1 cellular context compared by ENCODE assay signal in the genomic region with DNA sequence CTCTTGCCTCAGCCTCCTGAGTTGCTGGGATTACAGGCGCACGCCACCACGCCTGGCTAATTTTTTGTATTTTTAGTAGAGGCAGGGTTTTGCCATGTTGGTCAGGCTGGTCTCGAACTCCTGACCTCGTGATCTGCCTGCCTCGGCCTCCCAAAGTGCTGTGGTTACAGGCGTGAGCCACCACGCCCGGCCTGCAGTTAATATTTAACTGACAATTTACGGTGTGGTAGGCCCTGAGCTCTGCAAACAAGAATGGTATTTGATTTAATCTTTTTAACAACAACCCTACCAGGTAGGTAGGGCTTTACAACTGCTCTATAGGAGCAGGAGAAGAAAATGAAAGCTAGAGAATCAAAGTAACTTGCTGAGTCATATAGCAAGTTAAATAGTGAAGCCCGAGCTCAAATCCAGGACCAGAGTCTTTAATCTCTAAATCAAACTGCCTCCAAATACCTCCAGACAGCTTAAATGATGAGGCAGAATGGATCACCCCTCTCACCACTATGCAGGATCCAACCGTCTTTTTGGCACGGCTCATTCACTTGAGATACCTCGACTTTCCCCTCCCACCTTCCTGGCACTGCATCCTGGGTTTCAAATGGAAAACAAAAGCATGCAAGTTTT.
TF ChIP-seq lines count a peak whose summit lies in the region.

No MANE protein-coding gene starts in this region.

TF ChIP-seq in HepG2, 621 proteins besides CTCF, POLR2A, EP300 and RAD21 (continued from another document and continues in another):
- TF ChIP-seq ZNF318 (CRISPR knock-in tag; IDR thresholded peaks at IDR 0.05) (no peak), ZNF12 (CRISPR knock-in tag; IDR thresholded peaks at IDR 0.05) (no peak), ZNF382 (CRISPR knock-in tag; IDR thresholded peaks at IDR 0.05; ENCODE audit: borderline replicate concordance) (no peak), ZBTB37 (CRISPR knock-in tag; IDR thresholded peaks at IDR 0.05) (no peak), ZNF136 (CRISPR knock-in tag; IDR thresholded peaks at IDR 0.05; ENCODE audit: low read depth) (no peak), ZNF264 (CRISPR knock-in tag; IDR thresholded peaks at IDR 0.05) (0 out of 2 replicates have a peak, but pooled peaks have one; percentile 26), TGIF2 (CRISPR knock-in tag; IDR thresholded peaks at IDR 0.05) (0 out of 2 replicates have a peak, but pooled peaks have one; percentile 42), RCOR2 (CRISPR knock-in tag; IDR thresholded peaks at IDR 0.05) (peak; percentile 99), ISL2 (CRISPR knock-in tag; IDR thresholded peaks at IDR 0.05) (peak; percentile 46; the same call in 1 of the 2 replicates), SNAPC5 (CRISPR knock-in tag; IDR thresholded peaks at IDR 0.05; ENCODE audit: borderline replicate concordance) (0 out of 2 replicates have a peak, but pooled peaks have one; percentile 47), ZFP82 (CRISPR knock-in tag; IDR thresholded peaks at IDR 0.05; ENCODE audit: borderline replicate concordance) (no peak), GATAD2A (CRISPR knock-in tag; IDR thresholded peaks at IDR 0.05) (peak; percentile 49), FOXA3 (CRISPR knock-in tag; IDR thresholded peaks at IDR 0.05) (peak; percentile 49), ZMYM4 (CRISPR knock-in tag; IDR thresholded peaks at IDR 0.05) (peak; percentile 90), HOMEZ (CRISPR knock-in tag; IDR thresholded peaks at IDR 0.05; ENCODE audit: low read depth) (peak; percentile 46; the same call in 1 of the 2 replicates), EED (CRISPR knock-in tag; IDR thresholded peaks at IDR 0.05) (no peak), ASH2L (IDR thresholded peaks at IDR 0.05; ENCODE audit: insufficient read length, low read depth, low read length) (peak; percentile 52), ZNF530 (CRISPR knock-in tag; IDR thresholded peaks at IDR 0.05; ENCODE audit: low read depth) (no peak), HOXA3 (CRISPR knock-in tag; IDR thresholded peaks at IDR 0.05) (peak; percentile 36; the same call in 1 of the 2 replicates), POGZ (CRISPR knock-in tag; IDR thresholded peaks at IDR 0.05) (peak; percentile 96), ZNF616 (CRISPR knock-in tag; IDR thresholded peaks at IDR 0.05; ENCODE audit: low read depth) (no peak), TARDBP (CRISPR knock-in tag; IDR thresholded peaks at IDR 0.05) (peak; percentile 80), SMYD3 (CRISPR knock-in tag; IDR thresholded peaks at IDR 0.05) (0 out of 2 replicates have a peak, but pooled peaks have one; percentile 63), TEAD3 (CRISPR knock-in tag; optimal IDR thresholded peaks at IDR 0.05; ENCODE audit: borderline replicate concordance) (peak; percentile 62), KDM2A (CRISPR knock-in tag; IDR thresholded peaks at IDR 0.05; ENCODE audit: borderline replicate concordance, low read depth) (peak; percentile 55; the same call in 1 of the 2 replicates), ETV5 (CRISPR knock-in tag; IDR thresholded peaks at IDR 0.05; ENCODE audit: borderline replicate concordance) (no peak), SSRP1 (CRISPR knock-in tag; IDR thresholded peaks at IDR 0.05) (peak; percentile 89; the same call in 1 of the 2 replicates)
- TF ChIP-seq, protein P1, sequence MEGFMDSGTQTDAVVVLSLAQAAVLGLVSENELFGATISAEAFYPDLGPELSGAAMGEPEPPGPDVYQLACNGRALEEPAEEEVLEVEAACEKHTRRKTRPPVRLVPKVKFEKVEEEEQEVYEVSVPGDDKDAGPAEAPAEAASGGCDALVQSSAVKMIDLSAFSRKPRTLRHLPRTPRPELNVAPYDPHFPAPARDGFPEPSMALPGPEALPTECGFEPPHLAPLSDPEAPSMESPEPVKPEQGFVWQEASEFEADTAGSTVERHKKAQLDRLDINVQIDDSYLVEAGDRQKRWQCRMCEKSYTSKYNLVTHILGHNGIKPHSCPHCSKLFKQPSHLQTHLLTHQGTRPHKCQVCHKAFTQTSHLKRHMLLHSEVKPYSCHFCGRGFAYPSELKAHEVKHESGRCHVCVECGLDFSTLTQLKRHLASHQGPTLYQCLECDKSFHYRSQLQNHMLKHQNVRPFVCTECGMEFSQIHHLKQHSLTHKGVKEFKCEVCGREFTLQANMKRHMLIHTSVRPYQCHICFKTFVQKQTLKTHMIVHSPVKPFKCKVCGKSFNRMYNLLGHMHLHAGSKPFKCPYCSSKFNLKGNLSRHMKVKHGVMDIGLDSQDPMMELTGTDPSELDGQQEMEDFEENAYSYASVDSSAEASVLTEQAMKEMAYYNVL (CRISPR knock-in tag; IDR thresholded peaks at IDR 0.05; ENCODE audit: borderline replicate concordance): 0 out of 2 replicates have a peak, but pooled peaks have one; percentile 43
- TF ChIP-seq, protein P2, sequence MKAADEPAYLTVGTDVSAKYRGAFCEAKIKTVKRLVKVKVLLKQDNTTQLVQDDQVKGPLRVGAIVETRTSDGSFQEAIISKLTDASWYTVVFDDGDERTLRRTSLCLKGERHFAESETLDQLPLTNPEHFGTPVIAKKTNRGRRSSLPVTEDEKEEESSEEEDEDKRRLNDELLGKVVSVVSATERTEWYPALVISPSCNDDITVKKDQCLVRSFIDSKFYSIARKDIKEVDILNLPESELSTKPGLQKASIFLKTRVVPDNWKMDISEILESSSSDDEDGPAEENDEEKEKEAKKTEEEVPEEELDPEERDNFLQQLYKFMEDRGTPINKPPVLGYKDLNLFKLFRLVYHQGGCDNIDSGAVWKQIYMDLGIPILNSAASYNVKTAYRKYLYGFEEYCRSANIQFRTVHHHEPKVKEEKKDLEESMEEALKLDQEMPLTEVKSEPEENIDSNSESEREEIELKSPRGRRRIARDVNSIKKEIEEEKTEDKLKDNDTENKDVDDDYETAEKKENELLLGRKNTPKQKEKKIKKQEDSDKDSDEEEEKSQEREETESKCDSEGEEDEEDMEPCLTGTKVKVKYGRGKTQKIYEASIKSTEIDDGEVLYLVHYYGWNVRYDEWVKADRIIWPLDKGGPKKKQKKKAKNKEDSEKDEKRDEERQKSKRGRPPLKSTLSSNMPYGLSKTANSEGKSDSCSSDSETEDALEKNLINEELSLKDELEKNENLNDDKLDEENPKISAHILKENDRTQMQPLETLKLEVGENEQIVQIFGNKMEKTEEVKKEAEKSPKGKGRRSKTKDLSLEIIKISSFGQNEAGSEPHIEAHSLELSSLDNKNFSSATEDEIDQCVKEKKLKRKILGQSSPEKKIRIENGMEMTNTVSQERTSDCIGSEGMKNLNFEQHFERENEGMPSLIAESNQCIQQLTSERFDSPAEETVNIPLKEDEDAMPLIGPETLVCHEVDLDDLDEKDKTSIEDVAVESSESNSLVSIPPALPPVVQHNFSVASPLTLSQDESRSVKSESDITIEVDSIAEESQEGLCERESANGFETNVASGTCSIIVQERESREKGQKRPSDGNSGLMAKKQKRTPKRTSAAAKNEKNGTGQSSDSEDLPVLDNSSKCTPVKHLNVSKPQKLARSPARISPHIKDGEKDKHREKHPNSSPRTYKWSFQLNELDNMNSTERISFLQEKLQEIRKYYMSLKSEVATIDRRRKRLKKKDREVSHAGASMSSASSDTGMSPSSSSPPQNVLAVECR (CRISPR knock-in tag; IDR thresholded peaks at IDR 0.05; ENCODE audit: borderline replicate concordance): peak; percentile 51; the same call in 1 of the 2 replicates
- TF ChIP-seq, protein P3, sequence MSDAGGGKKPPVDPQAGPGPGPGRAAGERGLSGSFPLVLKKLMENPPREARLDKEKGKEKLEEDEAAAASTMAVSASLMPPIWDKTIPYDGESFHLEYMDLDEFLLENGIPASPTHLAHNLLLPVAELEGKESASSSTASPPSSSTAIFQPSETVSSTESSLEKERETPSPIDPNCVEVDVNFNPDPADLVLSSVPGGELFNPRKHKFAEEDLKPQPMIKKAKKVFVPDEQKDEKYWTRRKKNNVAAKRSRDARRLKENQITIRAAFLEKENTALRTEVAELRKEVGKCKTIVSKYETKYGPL (CRISPR knock-in tag; IDR thresholded peaks at IDR 0.05): no peak
- TF ChIP-seq, protein P4, sequence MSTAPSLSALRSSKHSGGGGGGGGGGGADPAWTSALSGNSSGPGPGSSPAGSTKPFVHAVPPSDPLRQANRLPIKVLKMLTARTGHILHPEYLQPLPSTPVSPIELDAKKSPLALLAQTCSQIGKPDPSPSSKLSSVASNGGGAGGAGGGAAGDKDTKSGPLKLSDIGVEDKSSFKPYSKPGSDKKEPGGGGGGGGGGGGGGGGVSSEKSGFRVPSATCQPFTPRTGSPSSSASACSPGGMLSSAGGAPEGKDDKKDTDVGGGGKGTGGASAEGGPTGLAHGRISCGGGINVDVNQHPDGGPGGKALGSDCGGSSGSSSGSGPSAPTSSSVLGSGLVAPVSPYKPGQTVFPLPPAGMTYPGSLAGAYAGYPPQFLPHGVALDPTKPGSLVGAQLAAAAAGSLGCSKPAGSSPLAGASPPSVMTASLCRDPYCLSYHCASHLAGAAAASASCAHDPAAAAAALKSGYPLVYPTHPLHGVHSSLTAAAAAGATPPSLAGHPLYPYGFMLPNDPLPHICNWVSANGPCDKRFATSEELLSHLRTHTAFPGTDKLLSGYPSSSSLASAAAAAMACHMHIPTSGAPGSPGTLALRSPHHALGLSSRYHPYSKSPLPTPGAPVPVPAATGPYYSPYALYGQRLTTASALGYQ (CRISPR knock-in tag; IDR thresholded peaks at IDR 0.05): peak; percentile 27; the same call in 1 of the 2 replicates
